Comparison of ENCODE assay signal across 8 cellular contexts in the genomic region with DNA sequence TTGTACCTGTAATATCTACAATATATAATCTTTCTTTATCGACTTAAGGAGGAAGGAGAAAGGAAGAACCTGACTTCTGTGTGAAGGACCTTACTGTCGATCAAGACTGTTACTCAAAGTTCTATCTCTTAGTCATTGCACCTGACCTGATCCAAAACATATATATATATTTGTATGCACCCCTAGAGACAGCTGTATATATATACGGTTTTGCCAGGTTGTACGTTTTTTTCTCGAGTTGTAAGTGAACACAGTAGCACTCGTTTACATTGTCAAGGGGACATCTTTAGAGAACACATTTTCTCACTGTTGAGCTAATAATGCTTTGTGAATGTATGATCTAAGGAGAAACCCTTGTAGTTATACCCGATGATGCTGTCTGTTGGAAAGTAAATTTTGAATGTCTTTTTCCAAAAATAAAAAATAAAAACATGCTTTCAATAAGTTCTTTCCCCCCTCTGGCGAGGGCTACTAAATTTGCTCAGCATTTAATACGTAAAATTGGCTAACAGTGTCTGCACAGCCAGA. TPM values are rescaled to one million over a fixed set of nuclear protein-coding genes. Genes with fewer than 3 reads are reported as not detected.
DNase-seq lines count a peak whose midpoint lies in the region; ATAC-seq and TF ChIP-seq lines count a peak whose summit lies in the region.

No MANE protein-coding gene starts in this region.

- ATAC-seq in HG02840 (IDR thresholded peaks at IDR 0.05; ENCODE audit: low FRiP score, unreplicated experiment) = no peak

- no peaks in the 10 kb centered on the region for H3K27me3 Mint-ChIP-seq in neural crest cell (ENCODE audit: low read depth)

- TF ChIP-seq CTCF in coronary artery (IDR thresholded peaks at IDR 0.05) = no peak
- TF ChIP-seq CTCF in neural crest cell (conservative IDR thresholded peaks at IDR 0.05) = no peak

- peaks cover 33% of the 10 kb centered on the region for H3K4me1 Mint-ChIP-seq in neural crest cell

- peak; percentile 27 for DNase-seq in NCI-H1092 treated with DMSO at 0.1 percent for 48 hours (lab: John Stamatoyannopoulos, UW)
- no peak for DNase-seq in NCI-H1092 (lab: John Stamatoyannopoulos, UW)
- peak; percentile 78 for DNase-seq in NAMALWA (ENCODE audit: low spot score)
- no peak for DNase-seq in coronary artery (ENCODE audit: low spot score)
- no peak for DNase-seq in neural crest cell (ENCODE audit: low read depth, low spot score)
- DNase-seq in cerebellar nuclear complex (lab: John Stamatoyannopoulos, UW) = no peak
- DNase-seq in DMS 273 (lab: John Stamatoyannopoulos, UW; ENCODE audit: unreplicated experiment) = no peak

- H3K4me3 Mint-ChIP-seq in neural crest cell = peak overlapping the region; percentile 99

- H3K36me3 Mint-ChIP-seq in neural crest cell (ENCODE audit: low read depth) = no peaks in the 10 kb centered on the region

- peak overlapping the region; percentile 60 for H3K27ac Mint-ChIP-seq in neural crest cell (ENCODE audit: unreplicated experiment)

- peak overlapping the region; percentile 55 to 85 for H3K27ac ChIP-seq in coronary artery

- H3K9me3 Mint-ChIP-seq in neural crest cell = no peaks in the 10 kb centered on the region

- peak overlapping the region; percentile 85 for H3K4me3 ChIP-seq in coronary artery

RNA-seq across cellular contexts. Expression of gene SLC35E3, which starts 0.5 kb away (rescaled TPM):
- total RNA-seq in neural crest cell = 15.1 and 16.1 TPM in 2 replicates

RNA-seq across cellular contexts. Expression of gene NUP107, which starts 58.7 kb away (rescaled TPM):
- total RNA-seq in neural crest cell = 128 and 136 TPM in 2 replicates

Comparison
In these comparisons a context has a peak if more than half of its experiments do, and no peak if none do; other contexts are left out.
1. DNase-seq: peak in NCI-H1092 treated with DMSO at 0.1 percent for 48 hours (single experiment) and NAMALWA (single experiment); none in NCI-H1092 (single experiment), coronary artery (single experiment), neural crest cell (single experiment), cerebellar nuclear complex (0 of 2) and DMS 273 (single experiment).